In genomic region chr20:50859161-50859560, GRCh38 we compare ENCODE assay signal across 19 cellular contexts.
DNase-seq lines count a peak whose midpoint lies in the region; ATAC-seq and TF ChIP-seq lines count a peak whose summit lies in the region.
"Had no signal": no experiment of that assay in that cellular context is flagged by ENCODE, and none has a peak within 500 bp of the region (broad histone marks: within the 10 kb centered on the region; RNA-seq: fewer than 3 reads in every experiment).

No MANE protein-coding gene starts in this region.

- no peak overlapping the region for H3K4me3 ChIP-seq in GM23338
- no peak overlapping the region for H3K4me3 ChIP-seq in Karpas-422 (ENCODE audit: low read length)
- H3K4me3 ChIP-seq: GM12878, K562, SJSA1 had no signal

- no peak for TF ChIP-seq CTCF in GM23338 (conservative IDR thresholded peaks at IDR 0.05; ENCODE audit: low read depth in 2 of 2)

- H3K27me3 ChIP-seq in GM23338 (ENCODE audit: insufficient read depth), result no peaks in the 10 kb centered on the region
- no peaks in the 10 kb centered on the region for H3K27me3 ChIP-seq in Karpas-422 (ENCODE audit: low read length)
- H3K27me3 ChIP-seq: SJSA1 had no signal

- H3K27me3 Mint-ChIP-seq in GM23338 (ENCODE audit: insufficient read depth, low read depth, poor library complexity) (peaks cover 5% of the 10 kb centered on the region), T-cell (no peaks in the 10 kb centered on the region)
- H3K27me3 Mint-ChIP-seq in stimulated activated naive B cell treated with anti-CD40 and anti-IgM and Interleukin-4, amounts not matched to agents 10 μg/mL and 1 μg/mL and 100 μg/mL, for 72 hours, result no peaks in the 10 kb centered on the region
- no peaks in the 10 kb centered on the region for H3K27me3 Mint-ChIP-seq in activated naive CD4-positive, alpha-beta T cell treated with anti-CD3 and anti-CD28 coated beads, Interleukin-2, amount 10 ng/mL, durations not matched to agents 7 days and 5 days

- H3K4me3 Mint-ChIP-seq in GM23338, result no peak overlapping the region
- H3K4me3 Mint-ChIP-seq in stimulated activated naive B cell treated with anti-CD40 and anti-IgM and Interleukin-4, amounts not matched to agents 10 μg/mL and 1 μg/mL and 100 μg/mL, for 72 hours, result peak overlapping the region in 1 of 2 donors; percentile 49
- H3K4me3 Mint-ChIP-seq in activated naive CD4-positive, alpha-beta T cell treated with anti-CD3 and anti-CD28 coated beads, Interleukin-2, amount 10 ng/mL, durations not matched to agents 7 days and 5 days, result no peak overlapping the region
- H3K4me3 Mint-ChIP-seq in T-cell, result no peak overlapping the region

- peak overlapping the region; percentile 65 for H3K9ac ChIP-seq in Karpas-422 (ENCODE audit: low read length)

- no peaks in the 10 kb centered on the region for H3K9me3 ChIP-seq in Karpas-422 (ENCODE audit: low read length)
- H3K9me3 ChIP-seq: SJSA1 had no signal

- H3K4me1 Mint-ChIP-seq in GM23338, result peaks cover 34% of the 10 kb centered on the region
- H3K4me1 Mint-ChIP-seq in stimulated activated naive B cell treated with anti-CD40 and anti-IgM and Interleukin-4, amounts not matched to agents 10 μg/mL and 1 μg/mL and 100 μg/mL, for 72 hours, result peaks cover 15 to 26% of the 10 kb centered on the region in 2 donors
- H3K4me1 Mint-ChIP-seq in activated naive CD4-positive, alpha-beta T cell treated with anti-CD3 and anti-CD28 coated beads, Interleukin-2, amount 10 ng/mL, durations not matched to agents 7 days and 5 days, result no peaks in the 10 kb centered on the region
- H3K4me1 Mint-ChIP-seq in T-cell, result no peaks in the 10 kb centered on the region

- H3K79me2 ChIP-seq in GM23338 (replicated peaks; ENCODE audit: insufficient read depth) (no peaks in the 10 kb centered on the region), Karpas-422 (ENCODE audit: low read length) (peaks cover 46% of the 10 kb centered on the region)

- no peak for ATAC-seq in GM23338
- ATAC-seq in stimulated activated naive B cell treated with anti-CD40 and anti-IgM and Interleukin-4, amounts not matched to agents 10 μg/mL and 1 μg/mL and 100 μg/mL, for 72 hours (replicated peaks), result peak in 1 of 2 donors; percentile 51
- no peak for ATAC-seq in HG02981 (IDR thresholded peaks at IDR 0.05; ENCODE audit: unreplicated experiment)
- ATAC-seq in T-cell (replicated peaks in 1 of 4), result no peak
- ATAC-seq: GM12878, K562, Panc1 had no signal

- CTCF ChIA-PET in activated naive CD4-positive, alpha-beta T cell treated with anti-CD3 and anti-CD28 coated beads, Interleukin-2, amount 10 ng/mL, durations not matched to agents 7 days and 5 days (lab: Charles Lee), result no interaction called here
- CTCF ChIA-PET in T-cell (lab: Charles Lee), result no interaction called here

- no peak overlapping the region for H3K27ac ChIP-seq in GM23338 (ENCODE audit: low read depth)
- H3K27ac ChIP-seq in Karpas-422 (ENCODE audit: low read length), result peak overlapping the region; percentile 95
- H3K27ac ChIP-seq: SJSA1 had no signal

- DNase-seq in GM23338 (ENCODE audit: low spot score) (no peak), Karpas-422 (peak; percentile 94), glomerular visceral epithelial cell (ENCODE audit: extremely low spot score) (peak; percentile 30), T-cell (no peak)
- no peak for DNase-seq in stimulated activated naive B cell treated with anti-CD40 and anti-IgM and Interleukin-4, amounts not matched to agents 10 μg/mL and 1 μg/mL and 100 μg/mL, for 72 hours
- DNase-seq in activated naive CD4-positive, alpha-beta T cell treated with anti-CD3 and anti-CD28 coated beads, Interleukin-2, amount 10 ng/mL, durations not matched to agents 7 days and 5 days, result no peak
- DNase-seq: ACHN, COR-L47, DMS153, NCI-H1417 treated with DMSO at 0.1 percent for 48 hours, NCI-H1930, NCI-H226, NCI-H524 treated with DMSO at 0.1 percent for 48 hours, T-helper 2 cell had no signal

- H3K9me3 Mint-ChIP-seq in GM23338 (no peaks in the 10 kb centered on the region; the same call in 2 of the 3 replicates), T-cell (no peaks in the 10 kb centered on the region)
- H3K9me3 Mint-ChIP-seq in stimulated activated naive B cell treated with anti-CD40 and anti-IgM and Interleukin-4, amounts not matched to agents 10 μg/mL and 1 μg/mL and 100 μg/mL, for 72 hours, result no peaks in the 10 kb centered on the region
- no peaks in the 10 kb centered on the region for H3K9me3 Mint-ChIP-seq in activated naive CD4-positive, alpha-beta T cell treated with anti-CD3 and anti-CD28 coated beads, Interleukin-2, amount 10 ng/mL, durations not matched to agents 7 days and 5 days

- no peaks in the 10 kb centered on the region for H3K36me3 Mint-ChIP-seq in GM23338 (ENCODE audit: low read depth)
- peaks cover 18 to 43% of the 10 kb centered on the region in 2 donors for H3K36me3 Mint-ChIP-seq in stimulated activated naive B cell treated with anti-CD40 and anti-IgM and Interleukin-4, amounts not matched to agents 10 μg/mL and 1 μg/mL and 100 μg/mL, for 72 hours
- no peaks in the 10 kb centered on the region for H3K36me3 Mint-ChIP-seq in activated naive CD4-positive, alpha-beta T cell treated with anti-CD3 and anti-CD28 coated beads, Interleukin-2, amount 10 ng/mL, durations not matched to agents 7 days and 5 days
- H3K36me3 Mint-ChIP-seq in T-cell, result peaks cover 14% of the 10 kb centered on the region

- no peaks in the 10 kb centered on the region for H3K36me3 ChIP-seq in GM23338 (ENCODE audit: insufficient read depth)
- H3K36me3 ChIP-seq in Karpas-422 (ENCODE audit: insufficient read depth, low read length), result peaks cover 49% of the 10 kb centered on the region
- H3K36me3 ChIP-seq: SJSA1 had no signal

- H3F3A ChIP-seq in GM23338 (replicated peaks; ENCODE audit: low read depth), result 0 out of 2 replicates have a peak, but pooled peaks cover 5% of the 10 kb centered on the region

- POLR2A ChIA-PET in T-cell (lab: Charles Lee), result no interaction called here

- H2AFZ ChIP-seq in GM23338 (no peak overlapping the region), Karpas-422 (ENCODE audit: low read length) (no peak overlapping the region)

- H3K27ac Mint-ChIP-seq in GM23338 (peak overlapping the region; percentile 39), T-cell (no peak overlapping the region)
- H3K27ac Mint-ChIP-seq in stimulated activated naive B cell treated with anti-CD40 and anti-IgM and Interleukin-4, amounts not matched to agents 10 μg/mL and 1 μg/mL and 100 μg/mL, for 72 hours, result peak overlapping the region; percentile 75
- H3K27ac Mint-ChIP-seq in activated naive CD4-positive, alpha-beta T cell treated with anti-CD3 and anti-CD28 coated beads, Interleukin-2, amount 10 ng/mL, durations not matched to agents 7 days and 5 days, result no peak overlapping the region

- H3K4me2 ChIP-seq in GM23338 (no peak overlapping the region), Karpas-422 (ENCODE audit: low read depth, low read length, poor library complexity, severe bottlenecking) (peak overlapping the region; percentile 44)

- H3K9me2 ChIP-seq in GM23338 (ENCODE audit: insufficient read depth), result no peaks in the 10 kb centered on the region
- H3K9me2 ChIP-seq in Karpas-422 (replicated peaks; ENCODE audit: insufficient read depth, low read length), result no peaks in the 10 kb centered on the region

- H4K20me1 ChIP-seq in GM23338 (replicated peaks; ENCODE audit: insufficient read depth) (no peaks in the 10 kb centered on the region; the same call in 1 of the 2 replicates), Karpas-422 (ENCODE audit: insufficient read depth, low read depth, low read length) (peaks cover 4% of the 10 kb centered on the region; the same call in 1 of the 2 replicates)

- H3K4me1 ChIP-seq in GM23338 (ENCODE audit: insufficient read depth) (peaks cover 3% of the 10 kb centered on the region; the same call in 1 of the 2 replicates), Karpas-422 (ENCODE audit: low read length) (peaks cover 66% of the 10 kb centered on the region)
- H3K4me1 ChIP-seq: SJSA1 had no signal

TF ChIP-seq in GM23338, 12 proteins besides CTCF, POLR2A, EP300 and RAD21 (continues in another document):
- TF ChIP-seq JUNB (IDR thresholded peaks at IDR 0.05; ENCODE audit: unreplicated experiment), result no peak

Comparison
In these comparisons a context has a peak if more than half of its experiments do, and no peak if none do; other contexts are left out.
1. DNase-seq: peak in Karpas-422 (single experiment) and glomerular visceral epithelial cell (single experiment); none in GM23338 (single experiment), stimulated activated naive B cell treated with anti-CD40 and anti-IgM and Interleukin-4, amounts not matched to agents 10 μg/mL and 1 μg/mL and 100 μg/mL, for 72 hours (single experiment), activated naive CD4-positive, alpha-beta T cell treated with anti-CD3 and anti-CD28 coated beads, Interleukin-2, amount 10 ng/mL, durations not matched to agents 7 days and 5 days (single experiment) and T-cell (0 of 34).
2. H3K27ac Mint-ChIP-seq: peak in GM23338 (single experiment) and stimulated activated naive B cell treated with anti-CD40 and anti-IgM and Interleukin-4, amounts not matched to agents 10 μg/mL and 1 μg/mL and 100 μg/mL, for 72 hours (single experiment); none in activated naive CD4-positive, alpha-beta T cell treated with anti-CD3 and anti-CD28 coated beads, Interleukin-2, amount 10 ng/mL, durations not matched to agents 7 days and 5 days (single experiment) and T-cell (0 of 2).